In the genomic region with DNA sequence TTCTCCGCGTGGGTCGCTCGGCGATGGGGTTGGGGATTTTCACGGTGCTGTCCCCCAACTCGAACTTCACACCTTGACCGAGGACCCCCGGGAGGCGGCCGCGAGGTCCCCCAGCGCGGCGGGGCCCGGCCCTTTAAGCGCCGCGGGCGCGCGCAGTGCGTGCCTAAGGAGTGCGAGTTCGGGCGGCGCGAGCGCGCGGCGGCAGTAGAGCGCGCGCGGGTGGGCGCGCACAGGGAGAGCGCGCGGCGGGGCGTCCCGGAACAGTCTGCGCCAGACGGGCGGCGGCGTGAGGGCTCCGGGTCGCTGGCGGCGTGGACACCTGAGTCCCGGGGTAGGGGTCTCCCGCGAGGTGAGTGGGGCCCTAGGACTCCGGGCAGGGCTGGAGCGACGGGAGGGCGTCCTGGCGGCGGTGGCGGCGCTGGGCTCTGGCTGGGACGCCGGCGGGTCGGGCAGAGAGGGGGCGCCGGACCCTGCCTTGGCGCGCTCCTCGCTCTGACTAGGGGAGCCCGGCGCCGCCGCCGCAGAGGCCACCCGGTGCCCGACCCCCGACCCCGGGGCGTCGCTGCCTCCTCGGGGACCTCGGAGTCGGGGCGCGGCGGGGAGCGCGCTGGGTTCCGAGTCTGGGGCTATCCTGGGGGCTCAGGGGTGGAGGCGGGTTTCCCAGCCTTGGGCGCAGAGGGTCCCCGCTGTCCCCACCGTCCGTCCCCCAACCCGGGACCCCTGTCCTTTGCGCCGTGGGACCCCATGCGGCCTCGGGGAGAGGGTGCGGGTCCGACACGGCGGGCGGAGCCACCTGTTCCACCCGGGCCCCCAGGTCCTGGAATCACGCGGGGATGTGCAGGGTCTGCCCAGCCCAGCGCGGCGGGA, we compare ENCODE assay signal across 1 cellular context.
TF ChIP-seq lines count a peak whose summit lies in the region.

A gene with protein sequence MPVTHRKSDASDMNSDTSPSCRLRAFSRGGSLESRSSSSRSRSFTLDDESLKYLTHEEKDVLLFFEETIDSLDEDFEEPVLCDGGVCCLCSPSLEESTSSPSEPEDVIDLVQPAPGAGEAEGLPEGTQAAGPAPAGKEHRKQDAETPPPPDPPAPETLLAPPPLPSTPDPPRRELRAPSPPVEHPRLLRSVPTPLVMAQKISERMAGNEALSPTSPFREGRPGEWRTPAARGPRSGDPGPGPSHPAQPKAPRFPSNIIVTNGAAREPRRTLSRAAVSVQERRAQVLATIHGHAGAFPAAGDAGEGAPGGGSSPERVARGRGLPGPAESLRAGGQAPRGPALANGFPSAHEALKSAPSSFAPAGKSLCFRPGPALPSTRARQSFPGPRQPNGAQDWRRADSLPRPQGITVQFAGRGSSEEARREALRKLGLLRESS (plus strand): TSS at position 235 of the 867 bp plus-strand sequence. CDS start 28,722 bp downstream, outside the sequence.

TF ChIP-seq in HepG2, 621 proteins besides CTCF, POLR2A, EP300 and RAD21 (continued from another document and continues in another):
- TF ChIP-seq, protein P1, sequence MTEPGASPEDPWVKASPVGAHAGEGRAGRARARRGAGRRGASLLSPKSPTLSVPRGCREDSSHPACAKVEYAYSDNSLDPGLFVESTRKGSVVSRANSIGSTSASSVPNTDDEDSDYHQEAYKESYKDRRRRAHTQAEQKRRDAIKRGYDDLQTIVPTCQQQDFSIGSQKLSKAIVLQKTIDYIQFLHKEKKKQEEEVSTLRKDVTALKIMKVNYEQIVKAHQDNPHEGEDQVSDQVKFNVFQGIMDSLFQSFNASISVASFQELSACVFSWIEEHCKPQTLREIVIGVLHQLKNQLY (CRISPR knock-in tag; IDR thresholded peaks at IDR 0.05), result no peak
- TF ChIP-seq, protein P2, sequence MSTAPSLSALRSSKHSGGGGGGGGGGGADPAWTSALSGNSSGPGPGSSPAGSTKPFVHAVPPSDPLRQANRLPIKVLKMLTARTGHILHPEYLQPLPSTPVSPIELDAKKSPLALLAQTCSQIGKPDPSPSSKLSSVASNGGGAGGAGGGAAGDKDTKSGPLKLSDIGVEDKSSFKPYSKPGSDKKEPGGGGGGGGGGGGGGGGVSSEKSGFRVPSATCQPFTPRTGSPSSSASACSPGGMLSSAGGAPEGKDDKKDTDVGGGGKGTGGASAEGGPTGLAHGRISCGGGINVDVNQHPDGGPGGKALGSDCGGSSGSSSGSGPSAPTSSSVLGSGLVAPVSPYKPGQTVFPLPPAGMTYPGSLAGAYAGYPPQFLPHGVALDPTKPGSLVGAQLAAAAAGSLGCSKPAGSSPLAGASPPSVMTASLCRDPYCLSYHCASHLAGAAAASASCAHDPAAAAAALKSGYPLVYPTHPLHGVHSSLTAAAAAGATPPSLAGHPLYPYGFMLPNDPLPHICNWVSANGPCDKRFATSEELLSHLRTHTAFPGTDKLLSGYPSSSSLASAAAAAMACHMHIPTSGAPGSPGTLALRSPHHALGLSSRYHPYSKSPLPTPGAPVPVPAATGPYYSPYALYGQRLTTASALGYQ (CRISPR knock-in tag; IDR thresholded peaks at IDR 0.05), result no peak
- TF ChIP-seq KAT8 (CRISPR knock-in tag; IDR thresholded peaks at IDR 0.05), result 0 out of 2 replicates have a peak, but pooled peaks have one; percentile 30
- no peak for TF ChIP-seq ZNF138 (CRISPR knock-in tag; IDR thresholded peaks at IDR 0.05; ENCODE audit: low read depth)
- TF ChIP-seq ZNF678 (CRISPR knock-in tag; IDR thresholded peaks at IDR 0.05), result no peak
- TF ChIP-seq STAT5B (CRISPR knock-in tag; IDR thresholded peaks at IDR 0.05), result no peak
- TF ChIP-seq SNRNP70 (IDR thresholded peaks at IDR 0.05; ENCODE audit: low read depth, low read length), result no peak
- TF ChIP-seq, protein P3, sequence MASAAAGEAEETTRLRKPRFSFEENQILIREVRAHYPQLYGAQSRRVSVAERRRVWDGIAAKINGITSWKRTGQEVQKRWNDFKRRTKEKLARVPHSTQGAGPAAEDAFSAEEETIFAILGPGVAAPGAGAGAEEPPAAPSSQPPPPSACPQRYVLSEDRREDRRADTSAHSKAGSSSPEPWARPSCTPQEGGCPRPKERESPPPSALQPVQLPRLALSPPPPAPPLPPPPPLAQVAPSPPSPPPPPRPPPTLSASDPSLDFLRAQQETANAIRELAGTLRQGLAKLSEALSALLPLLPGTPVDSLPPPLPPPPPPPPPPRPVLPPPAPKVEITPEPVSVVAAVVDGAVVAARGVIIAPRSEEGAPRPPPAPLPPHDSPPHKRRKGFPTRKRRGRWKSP (CRISPR knock-in tag; IDR thresholded peaks at IDR 0.05), result no peak
- no peak for TF ChIP-seq ZNF350 (CRISPR knock-in tag; IDR thresholded peaks at IDR 0.05; ENCODE audit: borderline replicate concordance, low read depth)
- TF ChIP-seq THYN1 (CRISPR knock-in tag; IDR thresholded peaks at IDR 0.05; ENCODE audit: borderline replicate concordance, low read depth), result no peak
- TF ChIP-seq, protein P4, sequence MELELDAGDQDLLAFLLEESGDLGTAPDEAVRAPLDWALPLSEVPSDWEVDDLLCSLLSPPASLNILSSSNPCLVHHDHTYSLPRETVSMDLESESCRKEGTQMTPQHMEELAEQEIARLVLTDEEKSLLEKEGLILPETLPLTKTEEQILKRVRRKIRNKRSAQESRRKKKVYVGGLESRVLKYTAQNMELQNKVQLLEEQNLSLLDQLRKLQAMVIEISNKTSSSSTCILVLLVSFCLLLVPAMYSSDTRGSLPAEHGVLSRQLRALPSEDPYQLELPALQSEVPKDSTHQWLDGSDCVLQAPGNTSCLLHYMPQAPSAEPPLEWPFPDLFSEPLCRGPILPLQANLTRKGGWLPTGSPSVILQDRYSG (CRISPR knock-in tag; IDR thresholded peaks at IDR 0.05), result no peak
- TF ChIP-seq ZNF510 (CRISPR knock-in tag; IDR thresholded peaks at IDR 0.05; ENCODE audit: low read depth), result 0 out of 2 replicates have a peak, but pooled peaks have one; percentile 34
- no peak; the same call in 1 of the 2 replicates for TF ChIP-seq ZNF773 (CRISPR knock-in tag; IDR thresholded peaks at IDR 0.05; ENCODE audit: borderline replicate concordance)
- TF ChIP-seq MIER2 (CRISPR knock-in tag; IDR thresholded peaks at IDR 0.05), result no peak
- TF ChIP-seq, protein P5, sequence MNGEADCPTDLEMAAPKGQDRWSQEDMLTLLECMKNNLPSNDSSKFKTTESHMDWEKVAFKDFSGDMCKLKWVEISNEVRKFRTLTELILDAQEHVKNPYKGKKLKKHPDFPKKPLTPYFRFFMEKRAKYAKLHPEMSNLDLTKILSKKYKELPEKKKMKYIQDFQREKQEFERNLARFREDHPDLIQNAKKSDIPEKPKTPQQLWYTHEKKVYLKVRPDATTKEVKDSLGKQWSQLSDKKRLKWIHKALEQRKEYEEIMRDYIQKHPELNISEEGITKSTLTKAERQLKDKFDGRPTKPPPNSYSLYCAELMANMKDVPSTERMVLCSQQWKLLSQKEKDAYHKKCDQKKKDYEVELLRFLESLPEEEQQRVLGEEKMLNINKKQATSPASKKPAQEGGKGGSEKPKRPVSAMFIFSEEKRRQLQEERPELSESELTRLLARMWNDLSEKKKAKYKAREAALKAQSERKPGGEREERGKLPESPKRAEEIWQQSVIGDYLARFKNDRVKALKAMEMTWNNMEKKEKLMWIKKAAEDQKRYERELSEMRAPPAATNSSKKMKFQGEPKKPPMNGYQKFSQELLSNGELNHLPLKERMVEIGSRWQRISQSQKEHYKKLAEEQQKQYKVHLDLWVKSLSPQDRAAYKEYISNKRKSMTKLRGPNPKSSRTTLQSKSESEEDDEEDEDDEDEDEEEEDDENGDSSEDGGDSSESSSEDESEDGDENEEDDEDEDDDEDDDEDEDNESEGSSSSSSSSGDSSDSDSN (CRISPR knock-in tag; IDR thresholded peaks at IDR 0.05), result peak; percentile 53; the same call in 1 of the 2 replicates
- TF ChIP-seq, protein P6, sequence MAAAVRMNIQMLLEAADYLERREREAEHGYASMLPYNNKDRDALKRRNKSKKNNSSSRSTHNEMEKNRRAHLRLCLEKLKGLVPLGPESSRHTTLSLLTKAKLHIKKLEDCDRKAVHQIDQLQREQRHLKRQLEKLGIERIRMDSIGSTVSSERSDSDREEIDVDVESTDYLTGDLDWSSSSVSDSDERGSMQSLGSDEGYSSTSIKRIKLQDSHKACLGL (CRISPR knock-in tag; IDR thresholded peaks at IDR 0.05), result no peak
- TF ChIP-seq, protein P7, sequence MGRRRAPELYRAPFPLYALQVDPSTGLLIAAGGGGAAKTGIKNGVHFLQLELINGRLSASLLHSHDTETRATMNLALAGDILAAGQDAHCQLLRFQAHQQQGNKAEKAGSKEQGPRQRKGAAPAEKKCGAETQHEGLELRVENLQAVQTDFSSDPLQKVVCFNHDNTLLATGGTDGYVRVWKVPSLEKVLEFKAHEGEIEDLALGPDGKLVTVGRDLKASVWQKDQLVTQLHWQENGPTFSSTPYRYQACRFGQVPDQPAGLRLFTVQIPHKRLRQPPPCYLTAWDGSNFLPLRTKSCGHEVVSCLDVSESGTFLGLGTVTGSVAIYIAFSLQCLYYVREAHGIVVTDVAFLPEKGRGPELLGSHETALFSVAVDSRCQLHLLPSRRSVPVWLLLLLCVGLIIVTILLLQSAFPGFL (CRISPR knock-in tag; IDR thresholded peaks at IDR 0.05), result no peak
- TF ChIP-seq, protein P8, sequence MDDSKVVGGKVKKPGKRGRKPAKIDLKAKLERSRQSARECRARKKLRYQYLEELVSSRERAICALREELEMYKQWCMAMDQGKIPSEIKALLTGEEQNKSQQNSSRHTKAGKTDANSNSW (CRISPR knock-in tag; IDR thresholded peaks at IDR 0.05; ENCODE audit: borderline replicate concordance), result no peak
- no peak; the same call in none of the 2 replicates for TF ChIP-seq ARNTL (CRISPR knock-in tag; IDR thresholded peaks at IDR 0.05)
- no peak for TF ChIP-seq SMYD3 (CRISPR knock-in tag; IDR thresholded peaks at IDR 0.05)
- TF ChIP-seq CBFB (CRISPR knock-in tag; IDR thresholded peaks at IDR 0.05), result no peak
- TF ChIP-seq, protein P9, sequence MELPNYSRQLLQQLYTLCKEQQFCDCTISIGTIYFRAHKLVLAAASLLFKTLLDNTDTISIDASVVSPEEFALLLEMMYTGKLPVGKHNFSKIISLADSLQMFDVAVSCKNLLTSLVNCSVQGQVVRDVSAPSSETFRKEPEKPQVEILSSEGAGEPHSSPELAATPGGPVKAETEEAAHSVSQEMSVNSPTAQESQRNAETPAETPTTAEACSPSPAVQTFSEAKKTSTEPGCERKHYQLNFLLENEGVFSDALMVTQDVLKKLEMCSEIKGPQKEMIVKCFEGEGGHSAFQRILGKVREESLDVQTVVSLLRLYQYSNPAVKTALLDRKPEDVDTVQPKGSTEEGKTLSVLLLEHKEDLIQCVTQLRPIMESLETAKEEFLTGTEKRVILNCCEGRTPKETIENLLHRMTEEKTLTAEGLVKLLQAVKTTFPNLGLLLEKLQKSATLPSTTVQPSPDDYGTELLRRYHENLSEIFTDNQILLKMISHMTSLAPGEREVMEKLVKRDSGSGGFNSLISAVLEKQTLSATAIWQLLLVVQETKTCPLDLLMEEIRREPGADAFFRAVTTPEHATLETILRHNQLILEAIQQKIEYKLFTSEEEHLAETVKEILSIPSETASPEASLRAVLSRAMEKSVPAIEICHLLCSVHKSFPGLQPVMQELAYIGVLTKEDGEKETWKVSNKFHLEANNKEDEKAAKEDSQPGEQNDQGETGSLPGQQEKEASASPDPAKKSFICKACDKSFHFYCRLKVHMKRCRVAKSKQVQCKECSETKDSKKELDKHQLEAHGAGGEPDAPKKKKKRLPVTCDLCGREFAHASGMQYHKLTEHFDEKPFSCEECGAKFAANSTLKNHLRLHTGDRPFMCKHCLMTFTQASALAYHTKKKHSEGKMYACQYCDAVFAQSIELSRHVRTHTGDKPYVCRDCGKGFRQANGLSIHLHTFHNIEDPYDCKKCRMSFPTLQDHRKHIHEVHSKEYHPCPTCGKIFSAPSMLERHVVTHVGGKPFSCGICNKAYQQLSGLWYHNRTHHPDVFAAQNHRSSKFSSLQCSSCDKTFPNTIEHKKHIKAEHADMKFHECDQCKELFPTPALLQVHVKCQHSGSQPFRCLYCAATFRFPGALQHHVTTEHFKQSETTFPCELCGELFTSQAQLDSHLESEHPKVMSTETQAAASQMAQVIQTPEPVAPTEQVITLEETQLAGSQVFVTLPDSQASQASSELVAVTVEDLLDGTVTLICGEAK (IDR thresholded peaks at IDR 0.05), result no peak
- TF ChIP-seq, protein P9 (CRISPR knock-in tag; IDR thresholded peaks at IDR 0.05), result no peak
- TF ChIP-seq MED1 (CRISPR knock-in tag; IDR thresholded peaks at IDR 0.05), result 0 out of 2 replicates have a peak, but pooled peaks have one; percentile 12
- TF ChIP-seq, protein P10, sequence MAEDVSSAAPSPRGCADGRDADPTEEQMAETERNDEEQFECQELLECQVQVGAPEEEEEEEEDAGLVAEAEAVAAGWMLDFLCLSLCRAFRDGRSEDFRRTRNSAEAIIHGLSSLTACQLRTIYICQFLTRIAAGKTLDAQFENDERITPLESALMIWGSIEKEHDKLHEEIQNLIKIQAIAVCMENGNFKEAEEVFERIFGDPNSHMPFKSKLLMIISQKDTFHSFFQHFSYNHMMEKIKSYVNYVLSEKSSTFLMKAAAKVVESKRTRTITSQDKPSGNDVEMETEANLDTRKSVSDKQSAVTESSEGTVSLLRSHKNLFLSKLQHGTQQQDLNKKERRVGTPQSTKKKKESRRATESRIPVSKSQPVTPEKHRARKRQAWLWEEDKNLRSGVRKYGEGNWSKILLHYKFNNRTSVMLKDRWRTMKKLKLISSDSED (CRISPR knock-in tag; IDR thresholded peaks at IDR 0.05), result no peak
- TF ChIP-seq, protein P11, sequence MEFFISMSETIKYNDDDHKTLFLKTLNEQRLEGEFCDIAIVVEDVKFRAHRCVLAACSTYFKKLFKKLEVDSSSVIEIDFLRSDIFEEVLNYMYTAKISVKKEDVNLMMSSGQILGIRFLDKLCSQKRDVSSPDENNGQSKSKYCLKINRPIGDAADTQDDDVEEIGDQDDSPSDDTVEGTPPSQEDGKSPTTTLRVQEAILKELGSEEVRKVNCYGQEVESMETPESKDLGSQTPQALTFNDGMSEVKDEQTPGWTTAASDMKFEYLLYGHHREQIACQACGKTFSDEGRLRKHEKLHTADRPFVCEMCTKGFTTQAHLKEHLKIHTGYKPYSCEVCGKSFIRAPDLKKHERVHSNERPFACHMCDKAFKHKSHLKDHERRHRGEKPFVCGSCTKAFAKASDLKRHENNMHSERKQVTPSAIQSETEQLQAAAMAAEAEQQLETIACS (CRISPR knock-in tag; IDR thresholded peaks at IDR 0.05), result peak; percentile 98
- TF ChIP-seq ZNF367 (CRISPR knock-in tag; IDR thresholded peaks at IDR 0.05; ENCODE audit: borderline replicate concordance), result no peak
